In the genomic region with DNA sequence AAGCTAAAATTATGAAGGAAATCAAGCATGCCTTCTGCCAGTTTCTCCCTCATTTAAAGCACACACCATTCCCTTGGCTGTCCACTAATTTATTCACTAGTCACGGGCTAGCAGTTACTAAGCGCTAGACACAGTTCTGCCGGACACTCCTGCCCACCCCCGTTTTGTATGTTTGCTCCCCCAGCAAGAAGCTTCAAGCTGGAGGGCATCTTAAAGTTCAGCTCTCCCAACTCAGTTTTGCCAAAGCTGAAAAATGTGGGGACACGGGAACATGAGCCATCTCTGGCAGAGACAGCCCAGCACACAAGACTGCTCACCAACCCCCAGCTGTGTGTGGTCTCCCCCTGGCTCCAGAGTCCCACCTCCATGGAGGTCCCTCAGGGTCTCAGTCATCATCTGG, we compare ENCODE assay signal across 18 cellular contexts.
"Had no signal": no experiment of that assay in that cellular context is flagged by ENCODE, and none has a peak within 500 bp of the region (broad histone marks: within the 10 kb centered on the region; RNA-seq: fewer than 3 reads in every experiment).

No MANE protein-coding gene starts in this region.

- H3K4me3 Mint-ChIP-seq: natural killer cell; neural progenitor cell; stimulated activated effector memory CD8-positive, alpha-beta T cell treated with anti-CD3 and anti-CD28 coated beads, Interleukin-12 subunit alpha, Interleukin-12 subunit beta, amount 100 ng/mL, for 72 hours had no signal

- ATAC-seq: heart left ventricle; natural killer cell; right cardiac atrium; stimulated activated effector memory CD8-positive, alpha-beta T cell treated with anti-CD3 and anti-CD28 coated beads, Interleukin-12 subunit alpha, Interleukin-12 subunit beta, amount 100 ng/mL, for 72 hours; stimulated activated naive CD8-positive, alpha-beta T cell treated with anti-CD3 and anti-CD28 coated beads, Interleukin-15, Interleukin-2, amounts not matched to agents 100 U/mL and 50 U/mL, for 24 hours had no signal

- H3K36me3 Mint-ChIP-seq: natural killer cell; neural progenitor cell; stimulated activated effector memory CD8-positive, alpha-beta T cell treated with anti-CD3 and anti-CD28 coated beads, Interleukin-12 subunit alpha, Interleukin-12 subunit beta, amount 100 ng/mL, for 72 hours had no signal

- H3K27ac ChIP-seq: colonic mucosa, heart left ventricle, neural progenitor cell, suprapubic skin, thyroid gland, upper lobe of left lung, vagina had no signal

- H3K4me3 ChIP-seq: colonic mucosa, heart left ventricle, neural progenitor cell, suprapubic skin, thyroid gland, upper lobe of left lung, vagina had no signal

- H3K27ac Mint-ChIP-seq: natural killer cell; neural progenitor cell; stimulated activated effector memory CD8-positive, alpha-beta T cell treated with anti-CD3 and anti-CD28 coated beads, Interleukin-12 subunit alpha, Interleukin-12 subunit beta, amount 100 ng/mL, for 72 hours had no signal

- H3K4me1 Mint-ChIP-seq: neural progenitor cell had no signal

- DNase-seq: caudate nucleus; colonic mucosa; effector CD4-positive, alpha-beta T cell; foreskin melanocyte; heart left ventricle; hypothalamus; mammary epithelial cell; natural killer cell; right cardiac atrium; stimulated activated CD4-positive, alpha-beta T cell treated with anti-CD3 and anti-CD28 coated beads, Interleukin-4, amount 100 ng/mL, for 1 hour; stimulated activated CD8-positive, alpha-beta memory T cell treated with anti-CD3 and anti-CD28 coated beads, Interleukin-4, amount 100 ng/mL, for 48 hours; stimulated activated naive CD8-positive, alpha-beta T cell treated with anti-CD3 and anti-CD28 coated beads, Interleukin-15, Interleukin-2, amounts not matched to agents 100 U/mL and 50 U/mL, for 24 hours; thyroid gland had no signal

- H3K9me3 Mint-ChIP-seq: natural killer cell, neural progenitor cell had no signal
